1 cellular context compared by ENCODE assay signal in genomic region chr2:85741811-85742507, GRCh38.
A peak's percentile ranks its signal among the peaks of the same experiment; 100 is the strongest.
TF ChIP-seq lines count a peak whose summit lies in the region.

No MANE protein-coding gene starts in this region.

TF ChIP-seq in H1, 55 proteins besides CTCF, POLR2A, EP300 and RAD21:
- TF ChIP-seq SUZ12 (IDR thresholded peaks at IDR 0.05; ENCODE audit: low read length), result no peak
- TF ChIP-seq KDM1A (IDR thresholded peaks at IDR 0.05; ENCODE audit: borderline replicate concordance, low read length), result no peak
- TF ChIP-seq CEBPB (IDR thresholded peaks at IDR 0.05; ENCODE audit: low read depth, low read length), result no peak
- TF ChIP-seq, protein P1, sequence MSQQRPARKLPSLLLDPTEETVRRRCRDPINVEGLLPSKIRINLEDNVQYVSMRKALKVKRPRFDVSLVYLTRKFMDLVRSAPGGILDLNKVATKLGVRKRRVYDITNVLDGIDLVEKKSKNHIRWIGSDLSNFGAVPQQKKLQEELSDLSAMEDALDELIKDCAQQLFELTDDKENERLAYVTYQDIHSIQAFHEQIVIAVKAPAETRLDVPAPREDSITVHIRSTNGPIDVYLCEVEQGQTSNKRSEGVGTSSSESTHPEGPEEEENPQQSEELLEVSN (IDR thresholded peaks at IDR 0.05), result peak; percentile 6; the same call in 1 of the 2 replicates
- TF ChIP-seq ASH2L (IDR thresholded peaks at IDR 0.05; ENCODE audit: low read length), result no peak
TF ChIP-seq in H1: peak in this region for 1.
